Comparison of ENCODE assay signal across 22 cellular contexts in genomic region chr1:113201560-113201959, GRCh38.
"Had no signal": no experiment of that assay in that cellular context is flagged by ENCODE, and none has a peak within 500 bp of the region (broad histone marks: within the 10 kb centered on the region; RNA-seq: fewer than 3 reads in every experiment).

No MANE protein-coding gene starts in this region.

- H3K9ac ChIP-seq: parathyroid adenoma had no signal

- H3K79me2 ChIP-seq: parathyroid adenoma had no signal

- H3K4me3 ChIP-seq: heart left ventricle, lung, psoas muscle, right lobe of liver, upper lobe of right lung, vagina had no signal

- H3K27ac ChIP-seq: heart left ventricle, parathyroid adenoma, psoas muscle, right lobe of liver, vagina had no signal

- DNase-seq: cerebellar nuclear complex; effector memory CD8-positive, alpha-beta T cell; foreskin melanocyte; heart left ventricle; hypothalamus; islet precursor cell; mesenchymal stem cell; naive thymus-derived CD4-positive, alpha-beta T cell; nephron progenitor cell; psoas muscle; retina; right lobe of liver; stimulated activated CD4-positive, alpha-beta T cell treated with anti-CD3 and anti-CD28 coated beads, Interleukin-4, amount 100 ng/mL, for 1 hour; stimulated activated CD8-positive, alpha-beta memory T cell treated with anti-CD3 and anti-CD28 coated beads, Interleukin-4, amount 100 ng/mL, for 48 hours; stimulated activated naive CD8-positive, alpha-beta T cell treated with anti-CD3 and anti-CD28 coated beads, Interleukin-15, Interleukin-2, amounts not matched to agents 100 U/mL and 50 U/mL, for 24 hours; upper lobe of right lung had no signal

- H3K36me3 ChIP-seq: heart left ventricle, right lobe of liver, upper lobe of right lung, vagina had no signal

- H3K9me3 ChIP-seq: psoas muscle, right lobe of liver, upper lobe of right lung, vagina had no signal

- H3K27ac Mint-ChIP-seq: dendritic cell treated with granulocyte-macrophage colony-stimulating factor and Interleukin-4, amounts not matched to agents 40 ng/mL and 50 ng/mL, for 4 days; effector memory CD8-positive, alpha-beta T cell; naive thymus-derived CD4-positive, alpha-beta T cell; nephron progenitor cell; stimulated activated effector memory CD8-positive, alpha-beta T cell treated with anti-CD3 and anti-CD28 coated beads, Interleukin-12 subunit alpha, Interleukin-12 subunit beta, amount 100 ng/mL, for 72 hours had no signal

- H3K27me3 ChIP-seq: heart left ventricle, right lobe of liver, upper lobe of right lung, vagina had no signal

- H3K4me1 Mint-ChIP-seq: naive thymus-derived CD4-positive, alpha-beta T cell; stimulated activated effector memory CD8-positive, alpha-beta T cell treated with anti-CD3 and anti-CD28 coated beads, Interleukin-12 subunit alpha, Interleukin-12 subunit beta, amount 100 ng/mL, for 72 hours had no signal

- H3K36me3 Mint-ChIP-seq: naive thymus-derived CD4-positive, alpha-beta T cell; stimulated activated effector memory CD8-positive, alpha-beta T cell treated with anti-CD3 and anti-CD28 coated beads, Interleukin-12 subunit alpha, Interleukin-12 subunit beta, amount 100 ng/mL, for 72 hours had no signal

- H3K4me1 ChIP-seq: heart left ventricle, parathyroid adenoma, psoas muscle, right lobe of liver, upper lobe of right lung had no signal

- H3K4me3 Mint-ChIP-seq: dendritic cell treated with granulocyte-macrophage colony-stimulating factor and Interleukin-4, amounts not matched to agents 40 ng/mL and 50 ng/mL, for 4 days; effector memory CD8-positive, alpha-beta T cell; naive thymus-derived CD4-positive, alpha-beta T cell; nephron progenitor cell; stimulated activated effector memory CD8-positive, alpha-beta T cell treated with anti-CD3 and anti-CD28 coated beads, Interleukin-12 subunit alpha, Interleukin-12 subunit beta, amount 100 ng/mL, for 72 hours had no signal

- ATAC-seq: effector memory CD8-positive, alpha-beta T cell; heart left ventricle; left lobe of liver; naive thymus-derived CD4-positive, alpha-beta T cell; psoas muscle; right lobe of liver; stimulated activated effector memory CD8-positive, alpha-beta T cell treated with anti-CD3 and anti-CD28 coated beads, Interleukin-12 subunit alpha, Interleukin-12 subunit beta, amount 100 ng/mL, for 72 hours; stimulated activated naive CD8-positive, alpha-beta T cell treated with anti-CD3 and anti-CD28 coated beads, Interleukin-15, Interleukin-2, amounts not matched to agents 100 U/mL and 50 U/mL, for 24 hours; upper lobe of right lung had no signal

- H3K9me3 Mint-ChIP-seq: dendritic cell treated with granulocyte-macrophage colony-stimulating factor and Interleukin-4, amounts not matched to agents 40 ng/mL and 50 ng/mL, for 4 days; effector memory CD8-positive, alpha-beta T cell; naive thymus-derived CD4-positive, alpha-beta T cell; stimulated activated effector memory CD8-positive, alpha-beta T cell treated with anti-CD3 and anti-CD28 coated beads, Interleukin-12 subunit alpha, Interleukin-12 subunit beta, amount 100 ng/mL, for 72 hours had no signal
